ENCODE assay signal across 15 cellular contexts in the genomic region with DNA sequence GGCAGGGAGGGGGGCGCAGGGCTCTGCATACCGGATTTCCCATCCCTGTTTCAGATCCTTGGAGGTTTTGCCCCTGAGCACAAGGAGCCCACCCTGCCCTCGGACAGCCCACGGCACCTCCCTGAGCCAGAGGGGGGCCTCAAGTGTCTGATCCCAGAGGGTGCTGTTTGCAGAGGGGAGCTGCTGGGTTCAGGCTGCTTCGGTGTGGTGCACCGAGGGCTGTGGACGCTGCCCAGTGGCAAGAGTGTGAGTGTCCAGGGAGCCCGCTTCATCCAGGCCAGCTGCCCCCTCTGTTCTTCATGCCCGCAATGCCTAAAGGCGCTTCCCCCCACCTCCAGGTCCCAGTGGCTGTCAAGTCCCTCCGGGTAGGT. TPM values are rescaled to one million over a fixed set of nuclear protein-coding genes. Genes with fewer than 3 reads are reported as not detected.
DNase-seq lines count a peak whose midpoint lies in the region; ATAC-seq and TF ChIP-seq lines count a peak whose summit lies in the region.
"Had no signal": no experiment of that assay in that cellular context is flagged by ENCODE, and none has a peak within 500 bp of the region (broad histone marks: within the 10 kb centered on the region; RNA-seq: fewer than 3 reads in every experiment).

No MANE protein-coding gene starts in this region.

- no peaks in the 10 kb centered on the region for H3K36me3 ChIP-seq in OCI-LY3 (replicated peaks; ENCODE audit: low read depth, low read length)
- H3K36me3 ChIP-seq in spleen: peaks cover 0 to 18% (median 4%) of the 10 kb centered on the region in 6 donors
- H3K36me3 ChIP-seq: cardiac muscle cell had no signal

- H4K20me1 ChIP-seq in OCI-LY3 (ENCODE audit: insufficient read depth, low read length): no peaks in the 10 kb centered on the region

- H3K27ac Mint-ChIP-seq in activated CD8-positive, alpha-beta T cell treated with anti-CD3 and anti-CD28 coated beads for 36 hours: no peak overlapping the region
- no peak overlapping the region for H3K27ac Mint-ChIP-seq in activated CD8-positive, alpha-beta T cell treated with anti-CD3 and anti-CD28 coated beads, Interleukin-2, amount 10 ng/mL, durations not matched to agents 7 days and 5 days

- peaks cover 2% of the 10 kb centered on the region for H3K36me3 Mint-ChIP-seq in activated CD8-positive, alpha-beta T cell treated with anti-CD3 and anti-CD28 coated beads for 36 hours (ENCODE audit: low read depth)
- H3K36me3 Mint-ChIP-seq in activated CD8-positive, alpha-beta T cell treated with anti-CD3 and anti-CD28 coated beads, Interleukin-2, amount 10 ng/mL, durations not matched to agents 7 days and 5 days (ENCODE audit: low read depth): no peaks in the 10 kb centered on the region

- WGBS in spleen, 5 donors: 82 to 90% (median 85%) methylated on average over 7 to 11 of the region's 11 CpGs

- no peaks in the 10 kb centered on the region for H3K27me3 ChIP-seq in OCI-LY3 (ENCODE audit: low read depth, low read length)
- peaks cover 0 to 62% (median 10%) of the 10 kb centered on the region in 7 donors for H3K27me3 ChIP-seq in spleen (replicated peaks in 1 of 7)

- H3K4me3 ChIP-seq in OCI-LY3 (ENCODE audit: low read length): peak overlapping the region; percentile 84
- peak overlapping the region; percentile 54 for H3K4me3 ChIP-seq in fibroblast of villous mesenchyme (ENCODE audit: low read depth, low read length)
- H3K4me3 ChIP-seq in spleen: peak overlapping the region in 7 of 8 donors; percentile 47 to 73 (median 53)

- H3K4me2 ChIP-seq in OCI-LY3 (ENCODE audit: low read length): peak overlapping the region; percentile 77

- H3K9me3 ChIP-seq in OCI-LY3 (ENCODE audit: insufficient read depth, low read length) (0 out of 2 replicates have a peak, but pooled peaks cover 5% of the 10 kb centered on the region), spleen (peaks cover 0 to 6% (median 0%) of the 10 kb centered on the region in 8 donors)

- TF ChIP-seq POLR2A in spleen (IDR thresholded peaks at IDR 0.05): no peak

- no peak for DNase-seq in activated CD8-positive, alpha-beta T cell treated with anti-CD3 and anti-CD28 coated beads for 36 hours
- DNase-seq in activated CD8-positive, alpha-beta T cell treated with anti-CD3 and anti-CD28 coated beads, Interleukin-2, amount 10 ng/mL, durations not matched to agents 7 days and 5 days: no peak
- DNase-seq in fibroblast of villous mesenchyme (ENCODE audit: low read depth) (no peak), spleen (no peak), OCI-M2 (lab: John Stamatoyannopoulos, UW; ENCODE audit: unreplicated experiment) (no peak), RPMI8226 (no peak), NCI-H1930 (lab: John Stamatoyannopoulos, UW) (no peak)
- DNase-seq: GDM1, GOT3, midbrain, SW 1271 had no signal

- H3K27ac ChIP-seq in OCI-LY3 (ENCODE audit: low read length) (no peak overlapping the region), spleen (peak overlapping the region in 1 of 8 donors; percentile 86)
- H3K27ac ChIP-seq: cardiac muscle cell had no signal

- peaks cover 9% of the 10 kb centered on the region; the same call in 1 of the 2 replicates for H3K4me1 ChIP-seq in OCI-LY3 (ENCODE audit: low read length)
- H3K4me1 ChIP-seq in spleen: peaks cover 7 to 40% (median 33%) of the 10 kb centered on the region in 6 donors

- intact Hi-C loops in activated CD8-positive, alpha-beta T cell treated with anti-CD3 and anti-CD28 coated beads for 36 hours (cut with micrococcal nuclease): no loop called here
- intact Hi-C loops in spleen (cut with DNase I; ENCODE audit: low total_unique reads): no loop called here

- no peak for ATAC-seq in activated CD8-positive, alpha-beta T cell treated with anti-CD3 and anti-CD28 coated beads for 36 hours
- no peak for ATAC-seq in activated CD8-positive, alpha-beta T cell treated with anti-CD3 and anti-CD28 coated beads, Interleukin-2, amount 10 ng/mL, durations not matched to agents 7 days and 5 days

- H3K9ac ChIP-seq in OCI-LY3 (ENCODE audit: low read length): no peak overlapping the region

- peaks cover 32% of the 10 kb centered on the region for H3K27me3 Mint-ChIP-seq in activated CD8-positive, alpha-beta T cell treated with anti-CD3 and anti-CD28 coated beads for 36 hours
- H3K27me3 Mint-ChIP-seq in activated CD8-positive, alpha-beta T cell treated with anti-CD3 and anti-CD28 coated beads, Interleukin-2, amount 10 ng/mL, durations not matched to agents 7 days and 5 days (ENCODE audit: low read depth): peaks cover 33% of the 10 kb centered on the region

- peaks cover 4% of the 10 kb centered on the region for H3K9me3 Mint-ChIP-seq in activated CD8-positive, alpha-beta T cell treated with anti-CD3 and anti-CD28 coated beads for 36 hours
- H3K9me3 Mint-ChIP-seq in activated CD8-positive, alpha-beta T cell treated with anti-CD3 and anti-CD28 coated beads, Interleukin-2, amount 10 ng/mL, durations not matched to agents 7 days and 5 days (ENCODE audit: insufficient read depth): no peaks in the 10 kb centered on the region

- H3K4me1 Mint-ChIP-seq in activated CD8-positive, alpha-beta T cell treated with anti-CD3 and anti-CD28 coated beads for 36 hours (ENCODE audit: low read depth): peaks cover 7% of the 10 kb centered on the region
- peaks cover 8% of the 10 kb centered on the region for H3K4me1 Mint-ChIP-seq in activated CD8-positive, alpha-beta T cell treated with anti-CD3 and anti-CD28 coated beads, Interleukin-2, amount 10 ng/mL, durations not matched to agents 7 days and 5 days (ENCODE audit: low read depth)

- no peaks in the 10 kb centered on the region for H3K79me2 ChIP-seq in OCI-LY3 (ENCODE audit: low read length)

- H2AFZ ChIP-seq in OCI-LY3 (ENCODE audit: low read depth, low read length): no peak overlapping the region

- TF ChIP-seq CTCF in activated CD8-positive, alpha-beta T cell treated with anti-CD3 and anti-CD28 coated beads for 36 hours (IDR thresholded peaks at IDR 0.05): no peak
- TF ChIP-seq CTCF in OCI-LY3 (IDR thresholded peaks at IDR 0.05; ENCODE audit: low read depth, low read length) (no peak), fibroblast of villous mesenchyme (IDR thresholded peaks at IDR 0.05; ENCODE audit: insufficient read depth, low read depth, low read length) (no peak), spleen (IDR thresholded peaks at IDR 0.05 in 8 of 11, conservative IDR thresholded peaks at IDR 0.05 in 3 of 11) (no peak)

- CTCF ChIA-PET in activated CD8-positive, alpha-beta T cell treated with anti-CD3 and anti-CD28 coated beads for 36 hours (lab: Charles Lee): interaction anchor here (1.0 to 2.2 kb wide), 4 partner anchors 10 to 53 kb away, joined by 3 to 8 read pairs (median 5); a partner anchor contains a TSS
- CTCF ChIA-PET in activated CD8-positive, alpha-beta T cell treated with anti-CD3 and anti-CD28 coated beads, Interleukin-2, amount 10 ng/mL, durations not matched to agents 7 days and 5 days (lab: Charles Lee): interaction anchor here (1.3 to 1.9 kb wide), 4 partner anchors 30 to 177 kb away, joined by 3 to 6 read pairs (median 5); no protein-coding TSS in a partner anchor

- POLR2A ChIA-PET in activated CD8-positive, alpha-beta T cell treated with anti-CD3 and anti-CD28 coated beads for 36 hours (lab: Charles Lee): interaction anchor here (0.5 to 2.6 kb wide), 12 partner anchors 9 to 178 kb away, joined by 3 to 11 read pairs (median 4); a partner anchor contains a TSS
- POLR2A ChIA-PET in activated CD8-positive, alpha-beta T cell treated with anti-CD3 and anti-CD28 coated beads, Interleukin-2, amount 10 ng/mL, durations not matched to agents 7 days and 5 days (lab: Charles Lee): interaction anchor here (1.0 to 1.5 kb wide), 3 partner anchors 23 to 101 kb away, joined by 3 to 5 read pairs (median 4); a partner anchor contains a TSS

- peak overlapping the region; percentile 76 for H3K4me3 Mint-ChIP-seq in activated CD8-positive, alpha-beta T cell treated with anti-CD3 and anti-CD28 coated beads for 36 hours
- no peak overlapping the region for H3K4me3 Mint-ChIP-seq in activated CD8-positive, alpha-beta T cell treated with anti-CD3 and anti-CD28 coated beads, Interleukin-2, amount 10 ng/mL, durations not matched to agents 7 days and 5 days

RNA-seq across cellular contexts. Expression of a gene that starts 2.5 kb away (rescaled TPM):
- total RNA-seq in activated CD8-positive, alpha-beta T cell treated with anti-CD3 and anti-CD28 coated beads for 36 hours: 1 to 10 TPM; 6.8 to 6.9 TPM
- total RNA-seq in activated CD8-positive, alpha-beta T cell treated with anti-CD3 and anti-CD28 coated beads, Interleukin-2, amount 10 ng/mL, durations not matched to agents 7 days and 5 days: 1 to 10 TPM; 2.1 to 2.6 TPM
- total RNA-seq in fibroblast of villous mesenchyme (under 0.01 and 2.2 TPM in 2 replicates), spleen (10 to 100 TPM in 1 of 7 donors, 1 to 10 TPM in 6; 4.2 to 16.2 (median 6.4) TPM)
- 1 to 10 TPM; 6.6 to 8.7 (median 8.3) TPM for polyA plus RNA-seq in spleen

RNA-seq across cellular contexts. Expression of a gene that starts 11.0 kb away (rescaled TPM):
- total RNA-seq in activated CD8-positive, alpha-beta T cell treated with anti-CD3 and anti-CD28 coated beads for 36 hours: 10 to 100 TPM; 62.6 to 71.1 TPM
- total RNA-seq in activated CD8-positive, alpha-beta T cell treated with anti-CD3 and anti-CD28 coated beads, Interleukin-2, amount 10 ng/mL, durations not matched to agents 7 days and 5 days: 10 to 100 TPM; 87.9 to 92.6 TPM
- 16.8 and 28.3 TPM in 2 replicates for total RNA-seq in fibroblast of villous mesenchyme
- 10 to 100 TPM; 34.1 to 63.2 (median 51.1) TPM for total RNA-seq in spleen
- polyA plus RNA-seq in spleen: 10 to 100 TPM; 31.3 to 45.9 (median 33.3) TPM

RNA-seq across cellular contexts. Expression of a gene that starts 20.5 kb away (rescaled TPM):
- total RNA-seq in activated CD8-positive, alpha-beta T cell treated with anti-CD3 and anti-CD28 coated beads for 36 hours: 10 to 100 TPM; 55.8 to 60.6 TPM
- 10 to 100 TPM; 61.8 to 62.3 TPM for total RNA-seq in activated CD8-positive, alpha-beta T cell treated with anti-CD3 and anti-CD28 coated beads, Interleukin-2, amount 10 ng/mL, durations not matched to agents 7 days and 5 days
- total RNA-seq in fibroblast of villous mesenchyme: 147 and 162 TPM in 2 replicates
- total RNA-seq in spleen: 10 to 100 TPM; 39.1 to 82.5 (median 50.3) TPM
- polyA plus RNA-seq in spleen: 100 to 1,000 TPM; 175 to 193 (median 179) TPM

RNA-seq across cellular contexts. Expression of a gene that starts 24.3 kb away (rescaled TPM):
- 10 to 100 TPM in 1 of 2 experiments, 1 to 10 TPM in 1; 9.4 to 10.9 TPM for total RNA-seq in activated CD8-positive, alpha-beta T cell treated with anti-CD3 and anti-CD28 coated beads for 36 hours
- total RNA-seq in activated CD8-positive, alpha-beta T cell treated with anti-CD3 and anti-CD28 coated beads, Interleukin-2, amount 10 ng/mL, durations not matched to agents 7 days and 5 days: 1 to 10 TPM; 4.7 to 5.2 TPM
- total RNA-seq in fibroblast of villous mesenchyme (8.1 and 9.5 TPM in 2 replicates), spleen (10 to 100 TPM in 6 of 7 donors, 1 to 10 TPM in 1; 8.7 to 23.0 (median 13.0) TPM)
- polyA plus RNA-seq in spleen: 1 to 10 TPM; 2.2 to 6.5 (median 4.3) TPM

RNA-seq across cellular contexts. Expression of a gene that starts 28.4 kb away (rescaled TPM):
- total RNA-seq in activated CD8-positive, alpha-beta T cell treated with anti-CD3 and anti-CD28 coated beads for 36 hours: not detected
- not detected for total RNA-seq in activated CD8-positive, alpha-beta T cell treated with anti-CD3 and anti-CD28 coated beads, Interleukin-2, amount 10 ng/mL, durations not matched to agents 7 days and 5 days
- total RNA-seq in fibroblast of villous mesenchyme: not detected in 2 replicates
- not detected for total RNA-seq in spleen
- not detected for polyA plus RNA-seq in spleen
- total RNA-seq: cardiac muscle cell, subcutaneous adipose tissue had no signal
- polyA plus RNA-seq: AG04450, cardiac muscle cell had no signal
